9 cellular contexts compared by ENCODE assay signal in genomic region chr19:55256562-55257460, GRCh38. TPM values are rescaled to one million over a fixed set of nuclear protein-coding genes. Genes with fewer than 3 reads are reported as not detected.
A peak's percentile ranks its signal among the peaks of the same experiment; 100 is the strongest.
DNase-seq lines count a peak whose midpoint lies in the region; ATAC-seq, FAIRE-seq and TF ChIP-seq lines count a peak whose summit lies in the region.
"Had no signal": no experiment of that assay in that cellular context is flagged by ENCODE, and none has a peak within 500 bp of the region (broad histone marks: within the 10 kb centered on the region; RNA-seq: fewer than 3 reads in every experiment).

No MANE protein-coding gene starts in this region.

- peaks cover 40% of the 10 kb centered on the region for H4K20me1 ChIP-seq in keratinocyte (ENCODE audit: control insufficient read depth, extremely low read depth, insufficient read depth, low read length)

- peaks cover 44% of the 10 kb centered on the region for H3K36me3 Mint-ChIP-seq in activated T-helper 2 cell treated with anti-CD3 and anti-CD28 coated beads, Interferon-gamma antibody, Interleukin-2, Interleukin-4, amounts not matched to agents 10 μg/mL and 5 μg/mL and 100 μg/mL, durations not matched to agents 14 hours and 24 hours and 36 hours (ENCODE audit: low read depth)

- peaks cover 67% of the 10 kb centered on the region for H3K79me2 ChIP-seq in keratinocyte (ENCODE audit: control insufficient read depth, insufficient read depth, low read length)

- peaks cover 10% of the 10 kb centered on the region for H3K9me1 ChIP-seq in keratinocyte (ENCODE audit: control insufficient read depth, extremely low read depth, insufficient read depth, low read length)

- peak overlapping the region; percentile 94 for H3K9ac ChIP-seq in keratinocyte (ENCODE audit: control insufficient read depth, extremely low read depth, insufficient read depth, low read length)

- peaks cover under 1 to 13% of the 10 kb centered on the region in 2 experiments for H3K36me3 ChIP-seq in keratinocyte (ENCODE audit: control insufficient read depth in 2 of 2, extremely low read depth in 1 of 2, insufficient read depth in 2 of 2, low read length in 2 of 2)
- no peaks in the 10 kb centered on the region for H3K36me3 ChIP-seq in suprapubic skin

- H3K27ac Mint-ChIP-seq in activated T-helper 2 cell treated with anti-CD3 and anti-CD28 coated beads, Interferon-gamma antibody, Interleukin-2, Interleukin-4, amounts not matched to agents 10 μg/mL and 5 μg/mL and 100 μg/mL, durations not matched to agents 14 hours and 24 hours and 36 hours: peak overlapping the region; percentile 94

- H3K4me3 Mint-ChIP-seq in activated T-helper 2 cell treated with anti-CD3 and anti-CD28 coated beads, Interferon-gamma antibody, Interleukin-2, Interleukin-4, amounts not matched to agents 10 μg/mL and 5 μg/mL and 100 μg/mL, durations not matched to agents 14 hours and 24 hours and 36 hours (ENCODE audit: low read depth): peak overlapping the region; percentile 92

- DNase-seq in activated CD4-positive, alpha-beta T cell treated with anti-CD3 and anti-CD28 coated beads for 48 hours: peak; percentile 34
- DNase-seq in activated CD4-positive, alpha-beta T cell treated with anti-CD3 and anti-CD28 coated beads for 1 hour: no peak
- no peak for DNase-seq in activated T-helper 2 cell treated with anti-CD3 and anti-CD28 coated beads, Interferon-gamma antibody, Interleukin-2, Interleukin-4, amounts not matched to agents 10 μg/mL and 5 μg/mL and 100 μg/mL, durations not matched to agents 14 hours and 24 hours and 36 hours (ENCODE audit: low spot score)
- no peak for DNase-seq in keratinocyte (ENCODE audit: low read depth, low spot score)
- DNase-seq in suprapubic skin (ENCODE audit: low spot score in 2 of 2): no peak
- no peak for DNase-seq in kidney tubule cell (ENCODE audit: low spot score)
- no peak for DNase-seq in cerebellum (ENCODE audit: low spot score)
- DNase-seq: activated CD4-positive, CD25-positive, alpha-beta regulatory T cell had no signal

- intact Hi-C loops in activated T-helper 2 cell treated with anti-CD3 and anti-CD28 coated beads, Interferon-gamma antibody, Interleukin-2, Interleukin-4, amounts not matched to agents 10 μg/mL and 5 μg/mL and 100 μg/mL, durations not matched to agents 14 hours and 24 hours and 36 hours (cut with micrococcal nuclease): loop anchor here (5.0 to 10.0 kb wide), 4 partner anchors 80 to 1052 kb away; partner anchors contain the start of genes CCDC106, PPP1R12C, RPS9 and ZNF580

- WGBS in suprapubic skin: 37% methylated on average over 22 of the region's 22 CpGs

- TF ChIP-seq EP300 in suprapubic skin (IDR thresholded peaks at IDR 0.05): no peak

- no peaks in the 10 kb centered on the region for H3K9me3 ChIP-seq in keratinocyte (ENCODE audit: control insufficient read depth, low read depth, low read length)
- no peaks in the 10 kb centered on the region for H3K9me3 ChIP-seq in suprapubic skin

- H3K9me3 Mint-ChIP-seq in activated T-helper 2 cell treated with anti-CD3 and anti-CD28 coated beads, Interferon-gamma antibody, Interleukin-2, Interleukin-4, amounts not matched to agents 10 μg/mL and 5 μg/mL and 100 μg/mL, durations not matched to agents 14 hours and 24 hours and 36 hours: no peaks in the 10 kb centered on the region

- H3K4me3 ChIP-seq in keratinocyte (ENCODE audit: control insufficient read depth in 2 of 3, extremely low read depth in 1 of 3, insufficient read depth in 2 of 3, low read depth in 1 of 3, low read length in 3 of 3) (peak overlapping the region; percentile 79 to 99 (median 88)), suprapubic skin (peak overlapping the region; percentile 96)

- H3K4me2 ChIP-seq in keratinocyte (ENCODE audit: control insufficient read depth, extremely low read depth, insufficient read depth, low read depth, low read length): peak overlapping the region; percentile 96

- H3K4me1 ChIP-seq in keratinocyte (ENCODE audit: control insufficient read depth, extremely low read depth, insufficient read depth, low read length): peaks cover 31% of the 10 kb centered on the region
- peaks cover 62% of the 10 kb centered on the region for H3K4me1 ChIP-seq in suprapubic skin

- H3K27me3 Mint-ChIP-seq in activated T-helper 2 cell treated with anti-CD3 and anti-CD28 coated beads, Interferon-gamma antibody, Interleukin-2, Interleukin-4, amounts not matched to agents 10 μg/mL and 5 μg/mL and 100 μg/mL, durations not matched to agents 14 hours and 24 hours and 36 hours (ENCODE audit: low read depth): no peaks in the 10 kb centered on the region

- no peaks in the 10 kb centered on the region for H3K27me3 ChIP-seq in keratinocyte (ENCODE audit: control insufficient read depth, extremely low read depth, insufficient read depth, low read length)
- no peaks in the 10 kb centered on the region for H3K27me3 ChIP-seq in suprapubic skin

- peaks cover 56% of the 10 kb centered on the region for H3K4me1 Mint-ChIP-seq in activated T-helper 2 cell treated with anti-CD3 and anti-CD28 coated beads, Interferon-gamma antibody, Interleukin-2, Interleukin-4, amounts not matched to agents 10 μg/mL and 5 μg/mL and 100 μg/mL, durations not matched to agents 14 hours and 24 hours and 36 hours (ENCODE audit: low read depth)

- FAIRE-seq in keratinocyte (lab: Jason Lieb, UNC): no peak

- dilution Hi-C loops in keratinocyte (cut with MboI; ENCODE audit: extremely low pct_ligation_motif_present, low sequenced_read_pairs): no loop called here

- H3K27ac ChIP-seq in keratinocyte (ENCODE audit: control insufficient read depth, insufficient read depth, low read length) (peak overlapping the region; percentile 91), suprapubic skin (no peak overlapping the region)

- H2AFZ ChIP-seq in keratinocyte (ENCODE audit: control insufficient read depth, low read length): no peak overlapping the region

- no peak for TF ChIP-seq CTCF in keratinocyte (optimal IDR thresholded peaks at IDR 0.05 in 1 of 3, IDR thresholded peaks at IDR 0.05 in 1 of 3, conservative IDR thresholded peaks at IDR 0.05 in 1 of 3; ENCODE audit: extremely low read depth in 1 of 3, insufficient read depth in 2 of 3, low read length in 3 of 3)
- no peak for TF ChIP-seq CTCF in suprapubic skin (IDR thresholded peaks at IDR 0.05)

- no peak for TF ChIP-seq POLR2A in suprapubic skin (IDR thresholded peaks at IDR 0.05)

- ATAC-seq in GM21786 (IDR thresholded peaks at IDR 0.05; ENCODE audit: unreplicated experiment): no peak

RNA-seq across cellular contexts. Expression of gene PPP6R1, which starts 2.0 kb away (rescaled TPM):
- total RNA-seq in activated T-helper 2 cell treated with anti-CD3 and anti-CD28 coated beads, Interferon-gamma antibody, Interleukin-2, Interleukin-4, amounts not matched to agents 10 μg/mL and 5 μg/mL and 100 μg/mL, durations not matched to agents 14 hours and 24 hours and 36 hours: 180 and 183 TPM in 2 replicates
- 26.7 to 49.7 TPM (median 27.5 TPM) in 3 replicates for polyA plus RNA-seq in keratinocyte
- polyA plus RNA-seq in keratinocyte (2011; ENCODE audit: low read depth): 53.9 TPM
- polyA plus RNA-seq in keratinocyte (2011; cell fraction: cytosol; rRNA removed): 25.2 and 42.0 TPM in 2 replicates
- polyA plus RNA-seq in keratinocyte (2011; cell fraction: nucleus; rRNA removed): 53.5 and 58.2 TPM in 2 replicates
- 25.9 and 54.2 TPM in 2 replicates for polyA plus RNA-seq in keratinocyte (2012; ENCODE audit: low replicate concordance)
- 52.8 to 162 TPM (median 69.3 TPM) in 3 replicates for polyA minus RNA-seq in keratinocyte
- polyA minus RNA-seq in keratinocyte (2011; cell fraction: cytosol; rRNA and poly(A)+ RNA removed): 82.3 TPM
- 45.9 and 47.5 TPM in 2 replicates for polyA minus RNA-seq in keratinocyte (2011; cell fraction: nucleus; rRNA and poly(A)+ RNA removed)
- total RNA-seq in suprapubic skin: 10 to 100 TPM; 49.0 to 56.2 (median 51.3) TPM
- total RNA-seq in cerebellum: 15.4 TPM

RNA-seq across cellular contexts. Expression of gene HSPBP1, which starts 23.1 kb away (rescaled TPM):
- 59.0 and 59.3 TPM in 2 replicates for total RNA-seq in activated T-helper 2 cell treated with anti-CD3 and anti-CD28 coated beads, Interferon-gamma antibody, Interleukin-2, Interleukin-4, amounts not matched to agents 10 μg/mL and 5 μg/mL and 100 μg/mL, durations not matched to agents 14 hours and 24 hours and 36 hours
- 20.2 to 26.7 TPM (median 24.7 TPM) in 3 replicates for polyA plus RNA-seq in keratinocyte
- 4.6 TPM for polyA plus RNA-seq in keratinocyte (2011; ENCODE audit: low read depth)
- polyA plus RNA-seq in keratinocyte (2011; cell fraction: cytosol; rRNA removed): 11.9 and 29.1 TPM in 2 replicates
- polyA plus RNA-seq in keratinocyte (2011; cell fraction: nucleus; rRNA removed): 17.3 and 22.0 TPM in 2 replicates
- polyA plus RNA-seq in keratinocyte (2012; ENCODE audit: low replicate concordance): 23.7 and 39.1 TPM in 2 replicates
- polyA minus RNA-seq in keratinocyte: 12.8 to 23.0 TPM (median 15.5 TPM) in 3 replicates
- 59.9 TPM for polyA minus RNA-seq in keratinocyte (2011; cell fraction: cytosol; rRNA and poly(A)+ RNA removed)
- polyA minus RNA-seq in keratinocyte (2011; cell fraction: nucleus; rRNA and poly(A)+ RNA removed): 13.4 and 15.5 TPM in 2 replicates
- total RNA-seq in suprapubic skin: 10 to 100 TPM; 17.9 to 46.7 (median 36.7) TPM
- 12.5 TPM for total RNA-seq in cerebellum

RNA-seq across cellular contexts. Expression of gene BRSK1, which starts 27.0 kb away (rescaled TPM):
- total RNA-seq in activated T-helper 2 cell treated with anti-CD3 and anti-CD28 coated beads, Interferon-gamma antibody, Interleukin-2, Interleukin-4, amounts not matched to agents 10 μg/mL and 5 μg/mL and 100 μg/mL, durations not matched to agents 14 hours and 24 hours and 36 hours: 5.8 and 6.0 TPM in 2 replicates
- 0.46 to 1.1 TPM (median 0.98 TPM) in 3 replicates for polyA plus RNA-seq in keratinocyte
- not detected for polyA plus RNA-seq in keratinocyte (2011; ENCODE audit: low read depth)
- 0.63 and 1.7 TPM in 2 replicates for polyA plus RNA-seq in keratinocyte (2011; cell fraction: cytosol; rRNA removed)
- 2.8 and 5.4 TPM in 2 replicates for polyA plus RNA-seq in keratinocyte (2011; cell fraction: nucleus; rRNA removed)
- 0.38 and 1.1 TPM in 2 replicates for polyA plus RNA-seq in keratinocyte (2012; ENCODE audit: low replicate concordance)
- 0.13 to 2.7 TPM in 2 of 3 replicates, not detected in the other for polyA minus RNA-seq in keratinocyte
- not detected for polyA minus RNA-seq in keratinocyte (2011; cell fraction: cytosol; rRNA and poly(A)+ RNA removed)
- 0.32 and 0.62 TPM in 2 replicates for polyA minus RNA-seq in keratinocyte (2011; cell fraction: nucleus; rRNA and poly(A)+ RNA removed)
- total RNA-seq in suprapubic skin (1 to 10 TPM in 3 of 4 donors, under 1 TPM in 1; 0.68 to 2.3 (median 1.6) TPM), cerebellum (69.8 TPM)

RNA-seq across cellular contexts. Expression of gene TMEM86B, which starts 28.2 kb away (rescaled TPM):
- total RNA-seq in activated T-helper 2 cell treated with anti-CD3 and anti-CD28 coated beads, Interferon-gamma antibody, Interleukin-2, Interleukin-4, amounts not matched to agents 10 μg/mL and 5 μg/mL and 100 μg/mL, durations not matched to agents 14 hours and 24 hours and 36 hours: 6.0 and 6.7 TPM in 2 replicates
- 0.60 to 0.88 TPM (median 0.68 TPM) in 3 replicates for polyA plus RNA-seq in keratinocyte
- 1.1 TPM for polyA plus RNA-seq in keratinocyte (2011; ENCODE audit: low read depth)
- 0.24 and 0.49 TPM in 2 replicates for polyA plus RNA-seq in keratinocyte (2011; cell fraction: cytosol; rRNA removed)
- polyA plus RNA-seq in keratinocyte (2011; cell fraction: nucleus; rRNA removed): 3.4 and 4.6 TPM in 2 replicates
- polyA plus RNA-seq in keratinocyte (2012; ENCODE audit: low replicate concordance): 1.0 and 2.2 TPM in 2 replicates
- 0.99 to 3.9 TPM (median 1.2 TPM) in 3 replicates for polyA minus RNA-seq in keratinocyte
- not detected for polyA minus RNA-seq in keratinocyte (2011; cell fraction: cytosol; rRNA and poly(A)+ RNA removed)
- 1.7 and 2.6 TPM in 2 replicates for polyA minus RNA-seq in keratinocyte (2011; cell fraction: nucleus; rRNA and poly(A)+ RNA removed)
- total RNA-seq in suprapubic skin (1 to 10 TPM; 2.0 to 9.4 (median 4.2) TPM), cerebellum (3.1 TPM)

RNA-seq across cellular contexts. Expression of gene PTPRH, which starts 47.5 kb away (rescaled TPM):
- total RNA-seq in activated T-helper 2 cell treated with anti-CD3 and anti-CD28 coated beads, Interferon-gamma antibody, Interleukin-2, Interleukin-4, amounts not matched to agents 10 μg/mL and 5 μg/mL and 100 μg/mL, durations not matched to agents 14 hours and 24 hours and 36 hours: not detected in 2 replicates
- 0.06 to 0.17 TPM (median 0.09 TPM) in 3 replicates for polyA plus RNA-seq in keratinocyte
- 0.55 TPM for polyA plus RNA-seq in keratinocyte (2011; ENCODE audit: low read depth)
- 0.02 and 0.12 TPM in 2 replicates for polyA plus RNA-seq in keratinocyte (2011; cell fraction: cytosol; rRNA removed)
- 0.08 and 0.27 TPM in 2 replicates for polyA plus RNA-seq in keratinocyte (2011; cell fraction: nucleus; rRNA removed)
- 0.15 and 0.20 TPM in 2 replicates for polyA plus RNA-seq in keratinocyte (2012; ENCODE audit: low replicate concordance)
- polyA minus RNA-seq in keratinocyte: 0.38 to 1.1 TPM in 2 of 3 replicates, not detected in the other
- not detected for polyA minus RNA-seq in keratinocyte (2011; cell fraction: cytosol; rRNA and poly(A)+ RNA removed)
- 0.47 and 1.3 TPM in 2 replicates for polyA minus RNA-seq in keratinocyte (2011; cell fraction: nucleus; rRNA and poly(A)+ RNA removed)
- 1 to 10 TPM in 2 of 4 donors, under 1 TPM in 1, not detected in 1; 0.34 to 1.4 (median 1.1) TPM for total RNA-seq in suprapubic skin
- total RNA-seq in cerebellum: 0.73 TPM

Comparison
In these comparisons a context has a peak if more than half of its experiments do, and no peak if none do; other contexts are left out.
1. RNA of gene BRSK1, which starts 27.0 kb away (total RNA-seq): 69.8 TPM in cerebellum (single experiment); 5.8 to 6.0 TPM in activated T-helper 2 cell treated with anti-CD3 and anti-CD28 coated beads, Interferon-gamma antibody, Interleukin-2, Interleukin-4, amounts not matched to agents 10 μg/mL and 5 μg/mL and 100 μg/mL, durations not matched to agents 14 hours and 24 hours and 36 hours and 0.68 to 2.3 TPM in suprapubic skin; every median in the first group is over 10 times any median in the second.